ENCODE assay signal across 1 cellular context in the genomic region with DNA sequence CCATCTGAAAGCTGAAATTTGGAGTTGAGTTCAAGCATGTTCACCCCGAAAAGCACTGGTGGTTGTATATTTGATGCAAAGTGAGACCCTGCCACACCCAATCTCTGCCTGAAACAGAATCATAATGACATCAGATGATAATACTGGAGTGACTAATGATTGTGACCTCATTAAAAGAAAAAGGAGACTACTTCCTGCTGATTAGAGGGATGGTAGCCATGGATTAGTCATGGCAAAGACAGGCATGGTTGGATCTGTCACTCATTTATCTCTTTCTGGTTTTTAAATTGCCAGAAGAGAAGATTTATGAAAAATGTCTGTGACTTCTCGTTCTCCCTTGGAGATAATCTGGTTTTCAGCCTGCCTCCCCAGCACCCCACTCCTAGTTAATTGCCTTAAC.
TF ChIP-seq lines count a peak whose summit lies in the region.

No MANE protein-coding gene starts in this region.

TF ChIP-seq in K562, 482 proteins besides CTCF, POLR2A, EP300 and RAD21 (continued from another document):
- TF ChIP-seq ZNF282 (CRISPR knock-in tag; IDR thresholded peaks at IDR 0.05), result no peak
- TF ChIP-seq, protein P1, sequence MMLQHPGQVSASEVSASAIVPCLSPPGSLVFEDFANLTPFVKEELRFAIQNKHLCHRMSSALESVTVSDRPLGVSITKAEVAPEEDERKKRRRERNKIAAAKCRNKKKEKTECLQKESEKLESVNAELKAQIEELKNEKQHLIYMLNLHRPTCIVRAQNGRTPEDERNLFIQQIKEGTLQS (IDR thresholded peaks at IDR 0.05), result peak; percentile 93
- TF ChIP-seq, protein P1 (CRISPR knock-in tag; conservative IDR thresholded peaks at IDR 0.05), result no peak; the same call in 1 of the 2 replicates
- no peak for TF ChIP-seq PHTF2 (CRISPR knock-in tag; IDR thresholded peaks at IDR 0.05)
- TF ChIP-seq KHSRP (IDR thresholded peaks at IDR 0.05), result peak; percentile 34; the same call in 1 of the 2 replicates
- no peak for TF ChIP-seq ATF1 (CRISPR knock-in tag; IDR thresholded peaks at IDR 0.05)
- peak; percentile 69 for TF ChIP-seq ATF1 (tag; IDR thresholded peaks at IDR 0.05)
- TF ChIP-seq MEIS2 (IDR thresholded peaks at IDR 0.05; ENCODE audit: partially characterized antibody), result peak; percentile 92
- no peak; the same call in 1 of the 2 replicates for TF ChIP-seq STAT5A (IDR thresholded peaks at IDR 0.05; ENCODE audit: borderline replicate concordance, low read length)
- peak; percentile 76 for TF ChIP-seq GABPB1 (CRISPR knock-in tag; IDR thresholded peaks at IDR 0.05)
- peak; percentile 50 for TF ChIP-seq TCF3 (CRISPR knock-in tag; IDR thresholded peaks at IDR 0.05)
- TF ChIP-seq U2AF1 (optimal IDR thresholded peaks at IDR 0.05; ENCODE audit: low read depth, low read length), result no peak
- TF ChIP-seq, protein P2, sequence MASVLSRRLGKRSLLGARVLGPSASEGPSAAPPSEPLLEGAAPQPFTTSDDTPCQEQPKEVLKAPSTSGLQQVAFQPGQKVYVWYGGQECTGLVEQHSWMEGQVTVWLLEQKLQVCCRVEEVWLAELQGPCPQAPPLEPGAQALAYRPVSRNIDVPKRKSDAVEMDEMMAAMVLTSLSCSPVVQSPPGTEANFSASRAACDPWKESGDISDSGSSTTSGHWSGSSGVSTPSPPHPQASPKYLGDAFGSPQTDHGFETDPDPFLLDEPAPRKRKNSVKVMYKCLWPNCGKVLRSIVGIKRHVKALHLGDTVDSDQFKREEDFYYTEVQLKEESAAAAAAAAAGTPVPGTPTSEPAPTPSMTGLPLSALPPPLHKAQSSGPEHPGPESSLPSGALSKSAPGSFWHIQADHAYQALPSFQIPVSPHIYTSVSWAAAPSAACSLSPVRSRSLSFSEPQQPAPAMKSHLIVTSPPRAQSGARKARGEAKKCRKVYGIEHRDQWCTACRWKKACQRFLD (CRISPR knock-in tag; IDR thresholded peaks at IDR 0.05), result no peak
- TF ChIP-seq, protein P3, sequence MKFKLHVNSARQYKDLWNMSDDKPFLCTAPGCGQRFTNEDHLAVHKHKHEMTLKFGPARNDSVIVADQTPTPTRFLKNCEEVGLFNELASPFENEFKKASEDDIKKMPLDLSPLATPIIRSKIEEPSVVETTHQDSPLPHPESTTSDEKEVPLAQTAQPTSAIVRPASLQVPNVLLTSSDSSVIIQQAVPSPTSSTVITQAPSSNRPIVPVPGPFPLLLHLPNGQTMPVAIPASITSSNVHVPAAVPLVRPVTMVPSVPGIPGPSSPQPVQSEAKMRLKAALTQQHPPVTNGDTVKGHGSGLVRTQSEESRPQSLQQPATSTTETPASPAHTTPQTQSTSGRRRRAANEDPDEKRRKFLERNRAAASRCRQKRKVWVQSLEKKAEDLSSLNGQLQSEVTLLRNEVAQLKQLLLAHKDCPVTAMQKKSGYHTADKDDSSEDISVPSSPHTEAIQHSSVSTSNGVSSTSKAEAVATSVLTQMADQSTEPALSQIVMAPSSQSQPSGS (CRISPR knock-in tag; IDR thresholded peaks at IDR 0.05), result no peak
- TF ChIP-seq NFIC (IDR thresholded peaks at IDR 0.05), result no peak
- peak; percentile 8 for TF ChIP-seq DACH1 (IDR thresholded peaks at IDR 0.05; ENCODE audit: partially characterized antibody)
- peak; percentile 68 for TF ChIP-seq ARID1B (IDR thresholded peaks at IDR 0.05)
TF ChIP-seq in K562: peak in this region for 34.
